In the genomic region with DNA sequence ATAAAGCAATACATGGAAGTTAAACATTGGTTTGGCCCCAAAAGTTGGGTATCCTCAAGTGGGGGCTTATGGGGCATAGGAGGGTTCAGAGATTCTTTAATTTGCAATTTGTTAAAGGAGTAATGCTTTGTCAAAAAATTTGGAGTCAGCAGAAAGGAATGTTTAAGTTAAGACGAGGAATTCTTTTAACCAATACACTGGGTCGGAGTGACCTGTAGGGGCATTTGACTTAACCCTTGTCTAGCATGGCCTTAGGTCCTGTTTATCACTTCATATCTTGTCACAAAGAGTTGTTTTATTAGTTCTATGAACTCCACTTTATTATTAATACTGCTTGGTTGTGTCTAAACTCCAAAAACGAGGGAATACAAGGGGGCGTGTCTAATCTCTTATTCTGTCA, we compare ENCODE assay signal across 15 cellular contexts.
DNase-seq lines count a peak whose midpoint lies in the region; TF ChIP-seq lines count a peak whose summit lies in the region.
"Had no signal": no experiment of that assay in that cellular context is flagged by ENCODE, and none has a peak within 500 bp of the region (broad histone marks: within the 10 kb centered on the region; RNA-seq: fewer than 3 reads in every experiment).

No MANE protein-coding gene starts in this region.

- no peak overlapping the region for H2AK5ac ChIP-seq in H9 (ENCODE audit: insufficient read length, low read length)
- no peak overlapping the region for H2AK5ac ChIP-seq in mesendoderm (ENCODE audit: low read length)

- no peak for TF ChIP-seq POLR2A in erythroblast (IDR thresholded peaks at IDR 0.05; ENCODE audit: low read length)

- H2BK5ac ChIP-seq in H9 (ENCODE audit: insufficient read length, low read length) (no peak overlapping the region), mesendoderm (ENCODE audit: low read length) (no peak overlapping the region)

- WGBS in H9 (ENCODE audit: extremely low coverage, insufficient read length, low lambda C conversion rate): no CpG with 5 or more reads among the region's 4 CpGs
- WGBS in mesendoderm (ENCODE audit: extremely low coverage, insufficient coverage, low lambda C conversion rate): no CpG with 5 or more reads among the region's 4 CpGs

- H3K9me3 Mint-ChIP-seq in H9 (no peaks in the 10 kb centered on the region), endothelial cell (ENCODE audit: unreplicated experiment) (no peaks in the 10 kb centered on the region)

- H3K27me3 ChIP-seq in H9 (ENCODE audit: insufficient read depth, low read length) (no peaks in the 10 kb centered on the region), mesendoderm (ENCODE audit: insufficient read depth, low read length, poor library complexity) (no peaks in the 10 kb centered on the region), A673 (replicated peaks; ENCODE audit: insufficient read depth, low read depth, low read length, poor library complexity) (no peaks in the 10 kb centered on the region)
- H3K27me3 ChIP-seq: BLaER1 had no signal

- TF ChIP-seq CTCF in H9 (conservative IDR thresholded peaks at IDR 0.05): no peak
- TF ChIP-seq CTCF in VCaP (conservative IDR thresholded peaks at IDR 0.05): no peak
- TF ChIP-seq CTCF in endothelial cell (IDR thresholded peaks at IDR 0.05; ENCODE audit: unreplicated experiment): no peak
- TF ChIP-seq CTCF in A673 (conservative IDR thresholded peaks at IDR 0.05; ENCODE audit: low read depth, low read length): no peak

- H3K27ac ChIP-seq in H9 (ENCODE audit: insufficient read length, low read depth, low read length): no peak overlapping the region
- H3K27ac ChIP-seq in VCaP: peak overlapping the region; percentile 92
- no peak overlapping the region for H3K27ac ChIP-seq in mesendoderm (ENCODE audit: low read depth, low read length)
- no peak overlapping the region for H3K27ac ChIP-seq in A673 (ENCODE audit: low read depth, low read length, poor library complexity, severe bottlenecking)
- H3K27ac ChIP-seq: BLaER1 had no signal

- H3K9ac ChIP-seq in H9 (ENCODE audit: extremely low read depth, insufficient read length, low read length) (no peak overlapping the region), mesendoderm (ENCODE audit: low read length) (no peak overlapping the region)
- H3K9ac ChIP-seq: BLaER1 had no signal

- H2BK20ac ChIP-seq in H9 (ENCODE audit: low read depth, low read length, poor library complexity, severe bottlenecking): peak overlapping the region; percentile 26

- BruUV-seq in A673 (replicated peaks; lab: Mats Ljungman, UMichigan): no TSS peak

- no peak overlapping the region for H3K14ac ChIP-seq in H9 (ENCODE audit: insufficient read depth, low read length)

- intact Hi-C loops in A673 (cut with micrococcal nuclease; ENCODE audit: unreplicated experiment): no loop called here

- CTCF ChIA-PET in A673 (lab: Charles Lee): no interaction called here

- H3K23me2 ChIP-seq in H9 (ENCODE audit: insufficient read length, low read depth, low read length, poor library complexity, severe bottlenecking): no peaks in the 10 kb centered on the region

- H3K56ac ChIP-seq in H9 (ENCODE audit: insufficient read length, low read depth, low read length) (no peak overlapping the region), mesendoderm (ENCODE audit: low read length) (no peak overlapping the region)

- H3K4ac ChIP-seq in H9 (ENCODE audit: low read depth, low read length) (no peak overlapping the region), mesendoderm (ENCODE audit: low read depth, low read length) (no peak overlapping the region)

- no peak for DNase-seq in H9
- DNase-seq in endothelial cell (ENCODE audit: low spot score): no peak
- DNase-seq in mesendoderm: peak; percentile 55
- no peak for DNase-seq in NCI-H345 treated with DMSO at 0.1 percent for 48 hours (lab: John Stamatoyannopoulos, UW; ENCODE audit: unreplicated experiment)
- DNase-seq in A673 (ENCODE audit: low spot score): no peak
- no peak for DNase-seq in erythroblast (lab: John Stamatoyannopoulos, UW)
- DNase-seq: Caco-2; CD4-positive, CD25-positive, alpha-beta regulatory T cell; CD8-positive, alpha-beta T cell; DMS153; DND-41; H7 had no signal

- no peaks in the 10 kb centered on the region for H3K27me3 Mint-ChIP-seq in H9 (ENCODE audit: low read depth)
- H3K27me3 Mint-ChIP-seq in endothelial cell (ENCODE audit: unreplicated experiment): peaks cover 2% of the 10 kb centered on the region
- H3K27me3 Mint-ChIP-seq: B cell; CD4-positive, CD25-positive, alpha-beta regulatory T cell had no signal

- H3K4me1 ChIP-seq in H9 (ENCODE audit: insufficient read depth, low read length) (peaks cover 5% of the 10 kb centered on the region; the same call in 1 of the 2 replicates), mesendoderm (ENCODE audit: control insufficient read depth, low read depth, low read length) (no peaks in the 10 kb centered on the region), A673 (ENCODE audit: insufficient read depth, low read length, poor library complexity, severe bottlenecking) (no peaks in the 10 kb centered on the region)
- H3K4me1 ChIP-seq: BLaER1, Caco-2 had no signal

- H3K79me1 ChIP-seq in H9 (ENCODE audit: insufficient read depth, low read depth, low read length, poor library complexity, severe bottlenecking) (no peaks in the 10 kb centered on the region), mesendoderm (ENCODE audit: low read length) (no peaks in the 10 kb centered on the region)

- no peak overlapping the region for H2BK120ac ChIP-seq in H9 (ENCODE audit: low read depth, low read length, poor library complexity, severe bottlenecking)
- no peak overlapping the region for H2BK120ac ChIP-seq in mesendoderm (ENCODE audit: low read depth, low read length)

- H3K36me3 Mint-ChIP-seq in H9 (ENCODE audit: insufficient read depth in 1 of 3, low read depth in 3 of 3) (0 out of 7 replicates have a peak, but pooled peaks cover 0 to 5% (median 0%) of the 10 kb centered on the region in 3 experiments), endothelial cell (ENCODE audit: low read depth, unreplicated experiment) (no peaks in the 10 kb centered on the region)
- H3K36me3 Mint-ChIP-seq: CD4-positive, CD25-positive, alpha-beta regulatory T cell; CD8-positive, alpha-beta T cell had no signal

- H4K5ac ChIP-seq in H9 (ENCODE audit: insufficient read length, low read depth, low read length): no peak overlapping the region
- H4K5ac ChIP-seq in mesendoderm (ENCODE audit: low read length): no peak overlapping the region

- H3K4me1 Mint-ChIP-seq in H9 (peaks cover 22 to 23% of the 10 kb centered on the region in 2 experiments), endothelial cell (ENCODE audit: unreplicated experiment) (peaks cover 13% of the 10 kb centered on the region)
- H3K4me1 Mint-ChIP-seq: B cell; CD4-positive, CD25-positive, alpha-beta regulatory T cell had no signal

- H3K27ac Mint-ChIP-seq in H9 (peak overlapping the region in 1 of 3 experiments; percentile 44; a peak in 1 of 7 replicates), endothelial cell (ENCODE audit: unreplicated experiment) (peak overlapping the region; percentile 79)
- H3K27ac Mint-ChIP-seq: B cell; CD4-positive, CD25-positive, alpha-beta regulatory T cell; CD8-positive, alpha-beta T cell had no signal

- POLR2A ChIA-PET in A673 (lab: Charles Lee; ENCODE audit: low non-redundant PET): no interaction called here

- H3K79me2 ChIP-seq in H9 (ENCODE audit: insufficient read depth, low read length) (no peaks in the 10 kb centered on the region), mesendoderm (ENCODE audit: control insufficient read depth, insufficient read depth, low read length) (no peaks in the 10 kb centered on the region)

- H4K91ac ChIP-seq in H9 (ENCODE audit: insufficient read length, low read depth, low read length): no peak overlapping the region

- no peaks in the 10 kb centered on the region for H3K9me3 ChIP-seq in H9 (ENCODE audit: control insufficient read depth, low read depth, low read length)
- H3K9me3 ChIP-seq in A673 (ENCODE audit: low read depth, low read length, poor library complexity, severe bottlenecking): no peaks in the 10 kb centered on the region
- H3K9me3 ChIP-seq: BLaER1, Caco-2 had no signal

- H3K4me3 Mint-ChIP-seq in H9: no peak overlapping the region
- H3K4me3 Mint-ChIP-seq in endothelial cell (ENCODE audit: unreplicated experiment): no peak overlapping the region
- H3K4me3 Mint-ChIP-seq: B cell; CD4-positive, CD25-positive, alpha-beta regulatory T cell; CD8-positive, alpha-beta T cell had no signal

- no peak overlapping the region for H3T11ph ChIP-seq in H9 (ENCODE audit: low read length)

- H4K8ac ChIP-seq in H9 (replicated peaks; ENCODE audit: insufficient read length, low read depth, low read length): no peak overlapping the region
- H4K8ac ChIP-seq in mesendoderm (ENCODE audit: low read depth, low read length): no peak overlapping the region

- H3K36me3 ChIP-seq in mesendoderm (ENCODE audit: control insufficient read depth, insufficient read depth, low read length) (no peaks in the 10 kb centered on the region), A673 (ENCODE audit: insufficient read depth, low read length, poor library complexity, severe bottlenecking) (no peaks in the 10 kb centered on the region)
- H3K36me3 ChIP-seq: BLaER1 had no signal

- no peak overlapping the region for H2BK12ac ChIP-seq in H9 (ENCODE audit: insufficient read length, low read depth, low read length)

- H3K4me3 ChIP-seq in mesendoderm (ENCODE audit: low read length) (no peak overlapping the region), A673 (ENCODE audit: low read depth, low read length, poor library complexity, severe bottlenecking) (no peak overlapping the region)
- H3K4me3 ChIP-seq: BLaER1 had no signal

- H2BK15ac ChIP-seq in H9 (ENCODE audit: low read depth, low read length): no peak overlapping the region
- no peak overlapping the region for H2BK15ac ChIP-seq in mesendoderm (replicated peaks; ENCODE audit: low read depth)

- H2AFZ ChIP-seq in H9 (ENCODE audit: low read length): no peak overlapping the region

- no peak overlapping the region for H3K23ac ChIP-seq in H9 (ENCODE audit: insufficient read length, low read depth, low read length)
- no peak overlapping the region for H3K23ac ChIP-seq in mesendoderm (ENCODE audit: low read length)

- H3K18ac ChIP-seq in H9 (ENCODE audit: insufficient read length, low read depth, low read length) (no peak overlapping the region), mesendoderm (ENCODE audit: low read length) (peak overlapping the region; percentile 51)

- no peaks in the 10 kb centered on the region for H4K20me1 ChIP-seq in H9 (ENCODE audit: control insufficient read depth, insufficient read depth, insufficient read length)
- H4K20me1 ChIP-seq: BLaER1 had no signal

- H3K4me2 ChIP-seq in H9 (ENCODE audit: insufficient read depth, insufficient read length, low read length) (no peak overlapping the region), mesendoderm (ENCODE audit: low read length) (no peak overlapping the region)
- H3K4me2 ChIP-seq: BLaER1 had no signal
